Comparison of ENCODE assay signal across 12 cellular contexts in the genomic region with DNA sequence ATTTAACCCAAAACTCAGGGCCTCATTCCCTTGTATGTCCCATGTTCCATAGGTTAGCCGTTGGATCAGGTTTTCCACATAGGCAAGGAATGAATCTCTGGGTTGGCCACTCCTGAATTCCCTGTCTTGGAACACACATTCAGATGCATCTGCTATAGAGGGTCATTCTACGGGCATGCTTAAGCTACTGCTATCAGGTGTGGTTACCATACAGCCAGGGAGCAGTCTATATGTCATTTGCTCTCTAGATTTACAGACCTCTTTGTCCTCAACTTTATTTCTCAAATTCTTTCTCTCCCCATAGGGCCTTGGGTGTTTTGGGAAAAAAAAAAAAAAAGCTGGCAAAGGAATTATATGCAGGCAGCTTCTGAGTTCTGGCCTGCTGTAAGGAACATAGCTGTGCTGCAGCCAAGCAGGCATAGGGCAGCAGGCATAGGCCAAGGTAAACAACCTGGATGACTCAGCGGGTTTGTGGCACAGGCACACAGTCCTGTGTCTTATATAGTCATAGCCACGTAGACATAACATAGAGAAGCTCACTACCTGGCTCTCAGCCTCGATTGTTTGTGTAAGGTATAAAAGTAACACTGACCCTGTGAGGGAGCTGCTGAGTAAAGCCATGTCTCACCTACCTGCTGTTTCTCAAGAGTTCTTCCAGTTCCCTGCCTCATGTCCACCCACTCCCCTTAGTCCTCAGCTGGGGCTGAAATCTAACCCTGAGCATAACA.
DNase-seq lines count a peak whose midpoint lies in the region; ATAC-seq, FAIRE-seq and TF ChIP-seq lines count a peak whose summit lies in the region.
"Had no signal": no experiment of that assay in that cellular context is flagged by ENCODE, and none has a peak within 500 bp of the region (broad histone marks: within the 10 kb centered on the region; RNA-seq: fewer than 3 reads in every experiment).

No MANE protein-coding gene starts in this region.

- H3K27me3 ChIP-seq in HCT116 (ENCODE audit: insufficient read depth, low read length) = no peaks in the 10 kb centered on the region
- H3K27me3 ChIP-seq in esophagus (ENCODE audit: control insufficient read depth in 1 of 2, insufficient read depth in 2 of 2, low read length in 2 of 2) = no peaks in the 10 kb centered on the region
- no peaks in the 10 kb centered on the region for H3K27me3 ChIP-seq in parathyroid adenoma (ENCODE audit: control insufficient read depth, insufficient read depth, low read length)

- no peak for TF ChIP-seq CTCF in HCT116 (IDR thresholded peaks at IDR 0.05 in 2 of 3, conservative IDR thresholded peaks at IDR 0.05 in 1 of 3; ENCODE audit: borderline replicate concordance in 1 of 3, insufficient read depth in 1 of 3, low read depth in 2 of 3, low read length in 2 of 3)
- TF ChIP-seq CTCF in RWPE1 (conservative IDR thresholded peaks at IDR 0.05; ENCODE audit: low read depth) = no peak
- no peak for TF ChIP-seq CTCF in parathyroid adenoma (IDR thresholded peaks at IDR 0.05)
- no peak for TF ChIP-seq CTCF in D721Med (IDR thresholded peaks at IDR 0.05; ENCODE audit: insufficient read depth, missing control alignments)
- no peak for TF ChIP-seq CTCF in GM13976 (IDR thresholded peaks at IDR 0.05; ENCODE audit: borderline replicate concordance, control extremely low read depth, extremely low read depth, insufficient read depth, missing control alignments)

- no peaks in the 10 kb centered on the region for H3K79me2 ChIP-seq in HCT116 (ENCODE audit: insufficient read depth, low read length)
- H3K79me2 ChIP-seq in parathyroid adenoma = no peaks in the 10 kb centered on the region

- intact Hi-C loops in HCT116 (cut with micrococcal nuclease) = loop anchor here (10.0 kb wide), 1 partner anchor 45 kb away; no protein-coding TSS in a partner anchor

- no peak for TF ChIP-seq POLR2A in HCT116 (IDR thresholded peaks at IDR 0.05; ENCODE audit: borderline replicate concordance, extremely low read depth, insufficient read depth, insufficient read length)

- H2AFZ ChIP-seq in HCT116 (ENCODE audit: low read depth, low read length, poor library complexity, severe bottlenecking) (peak overlapping the region; percentile 46), parathyroid adenoma (peak overlapping the region; percentile 46)

- BruUV-seq in HCT116 (replicated peaks; lab: Mats Ljungman, UMichigan) = no TSS peak

- TF ChIP-seq RAD21 in HCT116 (IDR thresholded peaks at IDR 0.05; ENCODE audit: low read depth) = no peak

- peak overlapping the region; percentile 36 for H3K27ac ChIP-seq in HCT116 (ENCODE audit: low read depth, low read length)
- H3K27ac ChIP-seq in RWPE1 = no peak overlapping the region
- peak overlapping the region; percentile 82 to 84 for H3K27ac ChIP-seq in esophagus (ENCODE audit: low read depth in 2 of 2, low read length in 1 of 2)
- H3K27ac ChIP-seq in parathyroid adenoma = peak overlapping the region; percentile 47

- H3K4me3 ChIP-seq in HCT116 (replicated peaks in 1 of 2; ENCODE audit: low read depth in 1 of 2, low read length in 2 of 2) (no peak overlapping the region), esophagus (ENCODE audit: low read depth in 1 of 2, low read length in 2 of 2) (no peak overlapping the region), parathyroid adenoma (ENCODE audit: low read depth, low read length) (no peak overlapping the region)

- ATAC-seq in HCT116 = peak; percentile 97
- ATAC-seq: activated CD8-positive, alpha-beta T cell treated with anti-CD3 and anti-CD28 coated beads, Interleukin-2, amount 10 ng/mL, durations not matched to agents 7 days and 5 days had no signal

- no peaks in the 10 kb centered on the region for H4K20me1 ChIP-seq in HCT116 (ENCODE audit: insufficient read depth)

- H3K4me1 ChIP-seq in HCT116 (ENCODE audit: control insufficient read depth in 1 of 2, insufficient read depth in 2 of 2, low read length in 2 of 2) (peaks cover 15 to 17% of the 10 kb centered on the region in 2 experiments), esophagus (ENCODE audit: control insufficient read depth in 2 of 2, insufficient read depth in 2 of 2, low read length in 1 of 2) (peaks cover 0 to 3% of the 10 kb centered on the region in 2 donors), parathyroid adenoma (peaks cover 4% of the 10 kb centered on the region)

- WGBS in esophagus, 2 donors = 37 to 48% methylated on average over 5 of the region's 5 CpGs

- H3K9me3 ChIP-seq in HCT116 (ENCODE audit: control insufficient read depth in 1 of 2, insufficient read depth in 1 of 2, low read depth in 1 of 2, low read length in 2 of 2) (no peaks in the 10 kb centered on the region), esophagus (ENCODE audit: control insufficient read depth in 2 of 2, insufficient read depth in 1 of 2, low read depth in 1 of 2, low read length in 1 of 2) (peaks cover 3% of the 10 kb centered on the region in 2 donors), parathyroid adenoma (ENCODE audit: control insufficient read depth, low read length) (no peaks in the 10 kb centered on the region)

- in situ Hi-C loops in GM13976 (cut with MboI; ENCODE audit: low sequenced_read_pairs, unreplicated experiment) = no loop called here

- CTCF ChIA-PET in HCT116 (lab: Charles Lee) = interaction anchor here (1.0 to 2.4 kb wide), 3 partner anchors 8 to 44 kb away, joined by 5 to 10 read pairs (median 7); no protein-coding TSS in a partner anchor
- CTCF ChIA-PET in RWPE1 (lab: Yijun Ruan, JAX) = interaction anchor here (0.6 to 1.4 kb wide), 3 partner anchors 28 to 669 kb away, joined by 4 read pairs; no protein-coding TSS in a partner anchor

- FAIRE-seq in D721Med (lab: Jason Lieb, UNC) = no peak

- H3K36me3 ChIP-seq in HCT116 (ENCODE audit: control insufficient read depth in 1 of 2, insufficient read depth in 2 of 2, low read length in 2 of 2) (no peaks in the 10 kb centered on the region), esophagus (ENCODE audit: control insufficient read depth in 2 of 2, insufficient read depth in 2 of 2, low read length in 1 of 2) (peaks cover 0 to 3% of the 10 kb centered on the region in 2 donors), parathyroid adenoma (ENCODE audit: control insufficient read depth, insufficient read depth, low read length) (no peaks in the 10 kb centered on the region)

- RAD21 ChIA-PET in HCT116 (lab: Charles Lee; ENCODE audit: low non-redundant PET in 1 of 2, low total read pairs in 2 of 2, uncharacterized antibody in 2 of 2, unreplicated experiment in 2 of 2) = no interaction called here

- peak overlapping the region; percentile 53 for H3K4me2 ChIP-seq in HCT116 (ENCODE audit: low read length)
- no peak overlapping the region for H3K4me2 ChIP-seq in parathyroid adenoma (ENCODE audit: low read length)

- H3K9ac ChIP-seq in HCT116 (ENCODE audit: low read length) (no peak overlapping the region), parathyroid adenoma (no peak overlapping the region)

- no peaks in the 10 kb centered on the region for H3K9me2 ChIP-seq in HCT116 (ENCODE audit: insufficient read depth)

- DNase-seq in HCT116 (ENCODE audit: low read depth, low spot score) (peak; percentile 68), RWPE1 (ENCODE audit: low spot score) (peak; percentile 33), OCI-M1 (lab: John Stamatoyannopoulos, UW) (no peak), NCI-H526 treated with DMSO at 0.1 percent for 48 hours (lab: John Stamatoyannopoulos, UW) (no peak), D721Med (ENCODE audit: insufficient read length, low spot score) (no peak), GM13976 (ENCODE audit: low spot score) (no peak)
- DNase-seq: activated CD8-positive, alpha-beta T cell treated with anti-CD3 and anti-CD28 coated beads, Interleukin-2, amount 10 ng/mL, durations not matched to agents 7 days and 5 days; amygdala; foreskin melanocyte; NCI-H2227 treated with DMSO at 0.1 percent for 48 hours had no signal

- POLR2A ChIA-PET in HCT116 (lab: Charles Lee) (no interaction called here), RWPE1 (lab: Yijun Ruan, JAX; ENCODE audit: low non-redundant PET) (no interaction called here)

TF ChIP-seq in HCT116, 20 proteins besides CTCF, POLR2A, EP300 and RAD21:
- no peak for TF ChIP-seq CBX3 (IDR thresholded peaks at IDR 0.05; ENCODE audit: low read depth)
- no peak for TF ChIP-seq YY1 (IDR thresholded peaks at IDR 0.05; ENCODE audit: extremely low read depth, insufficient replicate concordance, low read depth, low read length)
- peak; percentile 62; the same call in 1 of the 2 replicates for TF ChIP-seq JUND (IDR thresholded peaks at IDR 0.05)
- TF ChIP-seq ZFX (IDR thresholded peaks at IDR 0.05) = peak; percentile 28; the same call in 1 of the 2 replicates
- TF ChIP-seq TCF7L2 (IDR thresholded peaks at IDR 0.05; ENCODE audit: borderline replicate concordance, extremely low read depth, insufficient read depth, insufficient read length) = no peak
- TF ChIP-seq POLR2AphosphoS5 (IDR thresholded peaks at IDR 0.05; ENCODE audit: low read depth, low read length) = 0 out of 2 replicates have a peak, but pooled peaks have one; percentile 23
- TF ChIP-seq, protein P1, sequence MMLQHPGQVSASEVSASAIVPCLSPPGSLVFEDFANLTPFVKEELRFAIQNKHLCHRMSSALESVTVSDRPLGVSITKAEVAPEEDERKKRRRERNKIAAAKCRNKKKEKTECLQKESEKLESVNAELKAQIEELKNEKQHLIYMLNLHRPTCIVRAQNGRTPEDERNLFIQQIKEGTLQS (IDR thresholded peaks at IDR 0.05) = no peak
- peak; percentile 56 for TF ChIP-seq FOSL1 (IDR thresholded peaks at IDR 0.05; ENCODE audit: low read depth)

Comparison
In these comparisons a context has a peak if more than half of its experiments do, and no peak if none do; other contexts are left out.
1. DNase-seq: peak in HCT116 (single experiment) and RWPE1 (single experiment); none in OCI-M1 (single experiment), NCI-H526 treated with DMSO at 0.1 percent for 48 hours (single experiment), D721Med (single experiment) and GM13976 (single experiment).